ENCODE assay signal across 1 cellular context in genomic region chr14:50875359-50876090, GRCh38.
TF ChIP-seq lines count a peak whose summit lies in the region.

No MANE protein-coding gene starts in this region.

TF ChIP-seq in HepG2, 621 proteins besides CTCF, POLR2A, EP300 and RAD21 (continued from another document and continues in another):
- TF ChIP-seq AFF4 (CRISPR knock-in tag; IDR thresholded peaks at IDR 0.05) (no peak), RAD51 (IDR thresholded peaks at IDR 0.05; ENCODE audit: borderline replicate concordance) (no peak), HMG20A (CRISPR knock-in tag; IDR thresholded peaks at IDR 0.05; ENCODE audit: borderline replicate concordance) (peak; percentile 60; the same call in 1 of the 2 replicates), SMAD1 (CRISPR knock-in tag; IDR thresholded peaks at IDR 0.05; ENCODE audit: borderline replicate concordance, low read depth) (no peak), KDM4B (CRISPR knock-in tag; IDR thresholded peaks at IDR 0.05) (peak; percentile 76; the same call in 1 of the 2 replicates), ZBTB26 (CRISPR knock-in tag; IDR thresholded peaks at IDR 0.05; ENCODE audit: borderline replicate concordance) (no peak), ZFP1 (CRISPR knock-in tag; IDR thresholded peaks at IDR 0.05) (no peak), CEBPZ (IDR thresholded peaks at IDR 0.05; ENCODE audit: low read length) (no peak), THRA (CRISPR knock-in tag; IDR thresholded peaks at IDR 0.05; ENCODE audit: borderline replicate concordance) (no peak; the same call in 1 of the 2 replicates), NBN (conservative IDR thresholded peaks at IDR 0.05) (no peak), PREB (CRISPR knock-in tag; IDR thresholded peaks at IDR 0.05) (no peak), NR0B2 (CRISPR knock-in tag; IDR thresholded peaks at IDR 0.05) (no peak), ZKSCAN8 (CRISPR knock-in tag; IDR thresholded peaks at IDR 0.05; ENCODE audit: borderline replicate concordance) (no peak), ZNF251 (CRISPR knock-in tag; IDR thresholded peaks at IDR 0.05) (no peak), MLLT10 (CRISPR knock-in tag; IDR thresholded peaks at IDR 0.05) (no peak), ATAD3A (CRISPR knock-in tag; IDR thresholded peaks at IDR 0.05) (no peak), MBD4 (IDR thresholded peaks at IDR 0.05; ENCODE audit: borderline replicate concordance, low read length) (no peak), ZNF546 (CRISPR knock-in tag; conservative IDR thresholded peaks at IDR 0.05) (no peak), ZSCAN12 (CRISPR knock-in tag; IDR thresholded peaks at IDR 0.05) (no peak), CREB1 (IDR thresholded peaks at IDR 0.05) (no peak), CREB1 (CRISPR knock-in tag; IDR thresholded peaks at IDR 0.05) (peak; percentile 59; the same call in 1 of the 2 replicates), ZBTB34 (CRISPR knock-in tag; IDR thresholded peaks at IDR 0.05) (peak; percentile 92), TBX3 (IDR thresholded peaks at IDR 0.05; ENCODE audit: borderline replicate concordance) (peak; percentile 81; the same call in 1 of the 2 replicates), RCOR2 (CRISPR knock-in tag; IDR thresholded peaks at IDR 0.05) (peak; percentile 83), ZNF777 (CRISPR knock-in tag; IDR thresholded peaks at IDR 0.05) (no peak), ZFP62 (CRISPR knock-in tag; IDR thresholded peaks at IDR 0.05) (no peak), ZNF503 (CRISPR knock-in tag; IDR thresholded peaks at IDR 0.05) (0 out of 2 replicates have a peak, but pooled peaks have one; percentile 25), ZNF605 (CRISPR knock-in tag; IDR thresholded peaks at IDR 0.05) (peak; percentile 68), RNF2 (conservative IDR thresholded peaks at IDR 0.05; ENCODE audit: low read depth) (no peak), KDM1A (CRISPR knock-in tag; IDR thresholded peaks at IDR 0.05) (peak; percentile 93), GFI1 (CRISPR knock-in tag; IDR thresholded peaks at IDR 0.05; ENCODE audit: borderline replicate concordance) (0 out of 2 replicates have a peak, but pooled peaks have one; percentile 31), FOXM1 (CRISPR knock-in tag; IDR thresholded peaks at IDR 0.05) (no peak), ZNF747 (CRISPR knock-in tag; IDR thresholded peaks at IDR 0.05; ENCODE audit: borderline replicate concordance) (no peak), ZNF235 (CRISPR knock-in tag; IDR thresholded peaks at IDR 0.05; ENCODE audit: borderline replicate concordance) (no peak), SMC3 (IDR thresholded peaks at IDR 0.05; ENCODE audit: low read length) (no peak), ZNF34 (CRISPR knock-in tag; IDR thresholded peaks at IDR 0.05; ENCODE audit: borderline replicate concordance) (no peak), RFX1 (IDR thresholded peaks at IDR 0.05) (no peak), PLSCR1 (CRISPR knock-in tag; IDR thresholded peaks at IDR 0.05; ENCODE audit: borderline replicate concordance) (no peak), ZNF83 (CRISPR knock-in tag; IDR thresholded peaks at IDR 0.05; ENCODE audit: borderline replicate concordance) (no peak), ZNF800 (CRISPR knock-in tag; IDR thresholded peaks at IDR 0.05) (no peak), BRCA1 (CRISPR knock-in tag; IDR thresholded peaks at IDR 0.05) (no peak), ZNF432 (CRISPR knock-in tag; IDR thresholded peaks at IDR 0.05; ENCODE audit: borderline replicate concordance) (no peak), ZNF230 (CRISPR knock-in tag; IDR thresholded peaks at IDR 0.05) (no peak), TBP (CRISPR knock-in tag; IDR thresholded peaks at IDR 0.05) (no peak)
